8 cellular contexts compared by ENCODE assay signal in genomic region chr11:122853971-122854446, GRCh38. TPM values are rescaled to one million over a fixed set of nuclear protein-coding genes. Genes with fewer than 3 reads are reported as not detected.
DNase-seq lines count a peak whose midpoint lies in the region; ATAC-seq, FAIRE-seq and TF ChIP-seq lines count a peak whose summit lies in the region.

No MANE protein-coding gene starts in this region.

- no peak for FAIRE-seq in urothelium cell line (lab: Jason Lieb, UNC)

- no peaks in the 10 kb centered on the region for H3K4me1 ChIP-seq in right lobe of liver

- H3K27me3 ChIP-seq in GM06990 (replicated peaks; ENCODE audit: control insufficient read depth, insufficient read depth, low read length) (no peaks in the 10 kb centered on the region), right lobe of liver (no peaks in the 10 kb centered on the region)

- WGBS in right lobe of liver (ENCODE audit: insufficient coverage, low coverage, low lambda C conversion rate, missing lambda C conversion rate): 35% methylated on average over 3 of the region's 3 CpGs

- peak; percentile 71 to 80 (median 74) for ATAC-seq in right lobe of liver
- ATAC-seq in HG02678 (IDR thresholded peaks at IDR 0.05; ENCODE audit: unreplicated experiment): no peak

- DNase-seq in AG04449 (ENCODE audit: low read depth, low spot score) (peak; percentile 42), GM06990 (ENCODE audit: extremely low read depth, insufficient read length) (no peak), NCI-H187 (lab: John Stamatoyannopoulos, UW) (peak; percentile 20 to 51), T follicular helper cell (ENCODE audit: low read depth) (peak; percentile 19), cerebellum (ENCODE audit: low spot score) (peak; percentile 89), right lobe of liver (no peak), urothelium cell line (ENCODE audit: low spot score) (peak; percentile 62)

- CTCF ChIA-PET in AG04449 (lab: Yijun Ruan, JAX): interaction anchor here (0.6 to 22.4 kb wide), 47 partner anchors 8 to 274 kb away, joined by 3 to 758 read pairs (median 5); partner anchors contain the start of genes CRTAM and JHY

- H3K36me3 ChIP-seq in GM06990 (ENCODE audit: control insufficient read depth, insufficient read depth, low read length) (no peaks in the 10 kb centered on the region), right lobe of liver (no peaks in the 10 kb centered on the region)

- TF ChIP-seq CTCF in AG04449 (IDR thresholded peaks at IDR 0.05; ENCODE audit: insufficient read depth, low read length, missing control alignments) (peak; percentile 29), GM06990 (IDR thresholded peaks at IDR 0.05; ENCODE audit: insufficient read depth, low read length, poor library complexity, severe bottlenecking) (peak; percentile 60), right lobe of liver (IDR thresholded peaks at IDR 0.05) (peak; percentile 66 to 74 (median 73))

- no peaks in the 10 kb centered on the region for H3K9me3 ChIP-seq in right lobe of liver

- POLR2A ChIA-PET in AG04449 (lab: Yijun Ruan, JAX): interaction anchor here (0.7 kb wide), 1 partner anchor 105 kb away, joined by 3 read pairs; no protein-coding TSS in a partner anchor

- H3K27ac ChIP-seq in right lobe of liver: no peak overlapping the region

- TF ChIP-seq POLR2A in right lobe of liver (IDR thresholded peaks at IDR 0.05): no peak

- intact Hi-C loops in right lobe of liver (cut with DNase I): loop anchor here in 1 of 2 donors (10.0 kb wide), 1 partner anchor 229 kb away; no protein-coding TSS in a partner anchor

- H3K4me3 ChIP-seq in AG04449 (ENCODE audit: low read depth, low read length) (no peak overlapping the region), GM06990 (replicated peaks; ENCODE audit: low read depth, low read length) (no peak overlapping the region), right lobe of liver (no peak overlapping the region)

RNA-seq across cellular contexts. Expression of gene CRTAM, which starts 15.7 kb away (rescaled TPM):
- 1.7 TPM for total RNA-seq in cerebellum
- under 1 TPM in 5 of 6 experiments, not detected in 1; 0.11 to 0.26 (median 0.25) TPM for total RNA-seq in right lobe of liver

RNA-seq across cellular contexts. Expression of gene JHY, which starts 28.6 kb away (rescaled TPM):
- total RNA-seq in cerebellum (9.4 TPM), right lobe of liver (under 1 TPM in 5 of 6 experiments, not detected in 1; 0.10 to 0.37 (median 0.22) TPM)

Comparison
In these comparisons a context has a peak if more than half of its experiments do, and no peak if none do; other contexts are left out.
1. DNase-seq: peak in AG04449 (single experiment), NCI-H187 (2 of 2), T follicular helper cell (single experiment), cerebellum (single experiment) and urothelium cell line (single experiment); none in GM06990 (single experiment) and right lobe of liver (0 of 3).
2. Peak in every context shown above with its lines, with median percentiles within 50 percentile points of each other: CTCF ChIP-seq.